10 cellular contexts compared by ENCODE assay signal in the genomic region with DNA sequence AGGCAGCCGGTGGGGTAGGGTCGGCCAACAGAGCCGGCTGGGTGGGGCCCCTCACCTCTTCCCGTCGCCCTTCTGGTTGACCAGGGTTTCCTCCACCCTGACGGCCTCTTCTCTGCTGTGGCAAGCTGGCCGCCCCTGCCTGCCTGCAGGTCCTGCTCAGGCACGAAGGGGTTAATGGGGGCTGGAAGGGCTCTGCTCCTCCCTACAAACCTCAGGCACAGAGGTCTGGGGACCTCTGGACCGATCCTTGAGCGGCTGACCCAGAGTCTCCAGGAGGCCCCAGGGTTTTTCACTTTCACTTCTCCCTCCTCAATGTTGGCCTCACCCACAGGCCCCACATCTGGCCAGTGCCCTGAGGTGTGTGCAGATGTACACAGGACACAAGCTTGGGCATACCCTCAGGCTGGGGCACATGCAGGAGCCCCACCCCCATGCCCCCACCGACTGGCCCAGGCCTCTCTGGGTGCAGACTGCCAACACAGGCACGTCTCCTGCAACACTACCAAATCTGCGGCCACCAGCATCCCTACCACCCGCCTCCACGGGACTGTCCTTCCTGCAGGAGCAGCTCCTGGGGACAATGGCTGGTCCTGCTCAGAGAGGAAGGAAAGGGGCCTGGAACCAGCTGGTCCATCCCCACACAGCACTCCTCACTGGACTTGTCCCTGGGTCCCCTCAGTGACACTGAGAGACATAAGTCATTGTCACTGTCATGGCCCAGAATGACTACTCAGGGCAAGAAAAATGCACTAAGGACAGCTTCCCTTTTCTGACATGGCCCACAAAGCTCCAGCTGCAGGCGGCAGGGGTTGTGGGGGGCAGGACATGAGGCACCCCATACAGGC. TPM values are rescaled to one million over a fixed set of nuclear protein-coding genes. Genes with fewer than 3 reads are reported as not detected.
DNase-seq lines count a peak whose midpoint lies in the region; ATAC-seq and TF ChIP-seq lines count a peak whose summit lies in the region.
"Had no signal": no experiment of that assay in that cellular context is flagged by ENCODE, and none has a peak within 500 bp of the region (broad histone marks: within the 10 kb centered on the region; RNA-seq: fewer than 3 reads in every experiment).

No MANE protein-coding gene starts in this region.

- H3K4ac ChIP-seq in mesendoderm (ENCODE audit: low read depth, low read length), result no peak overlapping the region

- no peak for TF ChIP-seq POLR2A in right lobe of liver (IDR thresholded peaks at IDR 0.05)

- H3K27ac Mint-ChIP-seq in stimulated activated naive CD8-positive, alpha-beta T cell treated with anti-CD3 and anti-CD28 coated beads, Interleukin-15, amount 100 ng/mL, for 72 hours, result no peak overlapping the region
- H3K27ac Mint-ChIP-seq in WTC11, result no peak overlapping the region; the same call in 1 of the 2 replicates

- H3K56ac ChIP-seq in mesendoderm (ENCODE audit: low read length), result no peak overlapping the region

- no peak for ATAC-seq in stimulated activated naive CD8-positive, alpha-beta T cell treated with anti-CD3 and anti-CD28 coated beads, Interleukin-15, amount 100 ng/mL, for 72 hours
- no peak for ATAC-seq in stimulated activated naive CD8-positive, alpha-beta T cell treated with anti-CD3 and anti-CD28 coated beads, Interleukin-15, Interleukin-2, amounts not matched to agents 100 U/mL and 50 U/mL, for 24 hours
- ATAC-seq in WTC11 (0 out of 2 replicates have a peak, but pooled peaks have one; percentile 2), right lobe of liver (peak; percentile 15 to 48 (median 34)), HG03196 (IDR thresholded peaks at IDR 0.05; ENCODE audit: unreplicated experiment) (no peak), GM18909 (IDR thresholded peaks at IDR 0.05; ENCODE audit: poor library complexity, unreplicated experiment) (no peak), HG03175 (IDR thresholded peaks at IDR 0.05; ENCODE audit: unreplicated experiment) (no peak)

- H3K36me3 ChIP-seq in right lobe of liver (no peaks in the 10 kb centered on the region), mesendoderm (ENCODE audit: control insufficient read depth, insufficient read depth, low read length) (no peaks in the 10 kb centered on the region)
- H3K36me3 ChIP-seq: SJSA1 had no signal

- peaks cover 0 to 12% of the 10 kb centered on the region in 2 donors for H3K27me3 ChIP-seq in right lobe of liver
- H3K27me3 ChIP-seq in mesendoderm (ENCODE audit: insufficient read depth, low read length, poor library complexity), result peaks cover 73% of the 10 kb centered on the region

- CTCF ChIA-PET in WTC11 (lab: Charles Lee), result interaction anchor here (1.0 to 7.5 kb wide), 11 partner anchors 7 to 155 kb away, joined by 3 to 110 read pairs (median 14); a partner anchor contains a TSS

- H3K79me1 ChIP-seq in mesendoderm (ENCODE audit: low read length), result no peaks in the 10 kb centered on the region

- no peaks in the 10 kb centered on the region for H3K9me3 ChIP-seq in right lobe of liver
- H3K9me3 ChIP-seq: SJSA1 had no signal

- no peak overlapping the region for H2BK120ac ChIP-seq in mesendoderm (ENCODE audit: low read depth, low read length)

- no peak overlapping the region for H2BK15ac ChIP-seq in mesendoderm (replicated peaks; ENCODE audit: low read depth)

- no peak overlapping the region for H3K18ac ChIP-seq in mesendoderm (ENCODE audit: low read length)

- TF ChIP-seq CTCF in WTC11 (IDR thresholded peaks at IDR 0.05) (no peak), right lobe of liver (IDR thresholded peaks at IDR 0.05) (no peak)

- intact Hi-C loops in right lobe of liver (cut with DNase I), result loop anchor here (10.0 kb wide), 2 partner anchors 87 to 117 kb away; no protein-coding TSS in a partner anchor

- no peaks in the 10 kb centered on the region for H3K36me3 Mint-ChIP-seq in WTC11

- peaks cover 95% of the 10 kb centered on the region for H3K27me3 Mint-ChIP-seq in stimulated activated naive CD8-positive, alpha-beta T cell treated with anti-CD3 and anti-CD28 coated beads, Interleukin-15, amount 100 ng/mL, for 72 hours
- peaks cover 90% of the 10 kb centered on the region for H3K27me3 Mint-ChIP-seq in WTC11 (ENCODE audit: low read depth)

- no peak overlapping the region for H3K23ac ChIP-seq in mesendoderm (ENCODE audit: low read length)

- no peak overlapping the region for H3K4me2 ChIP-seq in mesendoderm (ENCODE audit: low read length)

- H3K4me1 ChIP-seq in right lobe of liver (peaks cover 0 to 4% (median 0%) of the 10 kb centered on the region in 4 donors), mesendoderm (ENCODE audit: control insufficient read depth, low read depth, low read length) (no peaks in the 10 kb centered on the region)

- H2AK5ac ChIP-seq in mesendoderm (ENCODE audit: low read length), result no peak overlapping the region

- peaks cover 46% of the 10 kb centered on the region for H3K4me1 Mint-ChIP-seq in stimulated activated naive CD8-positive, alpha-beta T cell treated with anti-CD3 and anti-CD28 coated beads, Interleukin-15, amount 100 ng/mL, for 72 hours
- peaks cover 29% of the 10 kb centered on the region for H3K4me1 Mint-ChIP-seq in WTC11

- H3K4me3 ChIP-seq in right lobe of liver, result peak overlapping the region; percentile 10 to 14 (median 12)
- no peak overlapping the region for H3K4me3 ChIP-seq in mesendoderm (ENCODE audit: low read length)
- H3K4me3 ChIP-seq: SJSA1 had no signal

- no peak overlapping the region for H2BK5ac ChIP-seq in mesendoderm (ENCODE audit: low read length)

- H3K27ac ChIP-seq in right lobe of liver (no peak overlapping the region), mesendoderm (ENCODE audit: low read depth, low read length) (no peak overlapping the region)
- H3K27ac ChIP-seq: SJSA1 had no signal

- H4K5ac ChIP-seq in mesendoderm (ENCODE audit: low read length), result no peak overlapping the region

- no peak overlapping the region for H3K9ac ChIP-seq in mesendoderm (ENCODE audit: low read length)

- H3K79me2 ChIP-seq in mesendoderm (ENCODE audit: control insufficient read depth, insufficient read depth, low read length), result no peaks in the 10 kb centered on the region

- no peak overlapping the region for H4K8ac ChIP-seq in mesendoderm (ENCODE audit: low read depth, low read length)

- H3K4me3 Mint-ChIP-seq in stimulated activated naive CD8-positive, alpha-beta T cell treated with anti-CD3 and anti-CD28 coated beads, Interleukin-15, amount 100 ng/mL, for 72 hours, result peak overlapping the region; percentile 65 to 74
- peak overlapping the region; percentile 56 for H3K4me3 Mint-ChIP-seq in WTC11

- no peaks in the 10 kb centered on the region for H3K9me3 Mint-ChIP-seq in stimulated activated naive CD8-positive, alpha-beta T cell treated with anti-CD3 and anti-CD28 coated beads, Interleukin-15, amount 100 ng/mL, for 72 hours
- no peaks in the 10 kb centered on the region for H3K9me3 Mint-ChIP-seq in WTC11

- DNase-seq in stimulated activated naive CD8-positive, alpha-beta T cell treated with anti-CD3 and anti-CD28 coated beads, Interleukin-15, amount 100 ng/mL, for 72 hours, result no peak
- no peak for DNase-seq in stimulated activated naive CD8-positive, alpha-beta T cell treated with anti-CD3 and anti-CD28 coated beads, Interleukin-15, Interleukin-2, amounts not matched to agents 100 U/mL and 50 U/mL, for 24 hours
- DNase-seq in WTC11 (ENCODE audit: low spot score), result peak; percentile 53
- no peak for DNase-seq in right lobe of liver
- DNase-seq in mesendoderm, result no peak
- DNase-seq: DMS 273 treated with DMSO at 0.1 percent for 48 hours had no signal

- POLR2A ChIA-PET in WTC11 (lab: Charles Lee), result no interaction called here

- WGBS in right lobe of liver (ENCODE audit: insufficient coverage, low coverage, low lambda C conversion rate, missing lambda C conversion rate), result 0% methylated on average over 1 of the region's 16 CpGs
- WGBS in mesendoderm (ENCODE audit: extremely low coverage, insufficient coverage, low lambda C conversion rate), result no CpG with 5 or more reads among the region's 16 CpGs

TF ChIP-seq in WTC11, 78 proteins besides CTCF, POLR2A, EP300 and RAD21 (continues in another document):
- TF ChIP-seq RELA (CRISPR knock-in tag; IDR thresholded peaks at IDR 0.05; ENCODE audit: borderline replicate concordance) (no peak), FOXK1 (CRISPR knock-in tag; IDR thresholded peaks at IDR 0.05) (no peak), ZNF263 (CRISPR knock-in tag; IDR thresholded peaks at IDR 0.05; ENCODE audit: low read depth) (no peak), ZNF423 (CRISPR knock-in tag; IDR thresholded peaks at IDR 0.05) (no peak)
- TF ChIP-seq, protein P1, sequence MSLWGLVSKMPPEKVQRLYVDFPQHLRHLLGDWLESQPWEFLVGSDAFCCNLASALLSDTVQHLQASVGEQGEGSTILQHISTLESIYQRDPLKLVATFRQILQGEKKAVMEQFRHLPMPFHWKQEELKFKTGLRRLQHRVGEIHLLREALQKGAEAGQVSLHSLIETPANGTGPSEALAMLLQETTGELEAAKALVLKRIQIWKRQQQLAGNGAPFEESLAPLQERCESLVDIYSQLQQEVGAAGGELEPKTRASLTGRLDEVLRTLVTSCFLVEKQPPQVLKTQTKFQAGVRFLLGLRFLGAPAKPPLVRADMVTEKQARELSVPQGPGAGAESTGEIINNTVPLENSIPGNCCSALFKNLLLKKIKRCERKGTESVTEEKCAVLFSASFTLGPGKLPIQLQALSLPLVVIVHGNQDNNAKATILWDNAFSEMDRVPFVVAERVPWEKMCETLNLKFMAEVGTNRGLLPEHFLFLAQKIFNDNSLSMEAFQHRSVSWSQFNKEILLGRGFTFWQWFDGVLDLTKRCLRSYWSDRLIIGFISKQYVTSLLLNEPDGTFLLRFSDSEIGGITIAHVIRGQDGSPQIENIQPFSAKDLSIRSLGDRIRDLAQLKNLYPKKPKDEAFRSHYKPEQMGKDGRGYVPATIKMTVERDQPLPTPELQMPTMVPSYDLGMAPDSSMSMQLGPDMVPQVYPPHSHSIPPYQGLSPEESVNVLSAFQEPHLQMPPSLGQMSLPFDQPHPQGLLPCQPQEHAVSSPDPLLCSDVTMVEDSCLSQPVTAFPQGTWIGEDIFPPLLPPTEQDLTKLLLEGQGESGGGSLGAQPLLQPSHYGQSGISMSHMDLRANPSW (CRISPR knock-in tag; conservative IDR thresholded peaks at IDR 0.05; ENCODE audit: low read depth), result no peak

RNA-seq across cellular contexts. Expression of a gene that starts 3.2 kb away (rescaled TPM):
- total RNA-seq in WTC11 (2021), result 7.9 to 12.8 TPM (median 9.3 TPM) in 3 replicates
- under 1 TPM in 4 of 6 experiments, not detected in 2; 0.24 to 0.37 (median 0.30) TPM for total RNA-seq in right lobe of liver
- polyA plus RNA-seq in mesendoderm (2013, experiment 1 of 2), result 0.03 TPM
- 0.10 TPM for polyA plus RNA-seq in mesendoderm (2013, experiment 2 of 2)

RNA-seq across cellular contexts. Expression of a gene that starts 34.0 kb away (rescaled TPM):
- 1.4 to 4.3 TPM (median 3.3 TPM) in 3 replicates for total RNA-seq in WTC11 (2021)
- 1 to 10 TPM in 1 of 6 experiments, under 1 TPM in 4, not detected in 1; 0.15 to 1.3 (median 0.62) TPM for total RNA-seq in right lobe of liver
- polyA plus RNA-seq in mesendoderm (2013, experiment 1 of 2), result 0.52 TPM
- polyA plus RNA-seq in mesendoderm (2013, experiment 2 of 2), result 0.45 TPM

RNA-seq across cellular contexts. Expression of a gene that starts 43.1 kb away (rescaled TPM):
- total RNA-seq in WTC11 (2021) (12.6 to 22.4 TPM (median 15.2 TPM) in 3 replicates), right lobe of liver (1 to 10 TPM; 1.3 to 3.7 (median 2.1) TPM)
- 6.2 TPM for polyA plus RNA-seq in mesendoderm (2013, experiment 1 of 2)
- polyA plus RNA-seq in mesendoderm (2013, experiment 2 of 2), result 5.7 TPM

Comparison
In these comparisons a context has a peak if more than half of its experiments do, and no peak if none do; other contexts are left out.
1. ATAC-seq: peak in WTC11 (single experiment) and right lobe of liver (4 of 4); none in stimulated activated naive CD8-positive, alpha-beta T cell treated with anti-CD3 and anti-CD28 coated beads, Interleukin-15, amount 100 ng/mL, for 72 hours (single experiment), stimulated activated naive CD8-positive, alpha-beta T cell treated with anti-CD3 and anti-CD28 coated beads, Interleukin-15, Interleukin-2, amounts not matched to agents 100 U/mL and 50 U/mL, for 24 hours (single experiment), HG03196 (single experiment), GM18909 (single experiment) and HG03175 (single experiment).